1 cellular context compared by ENCODE assay signal in the genomic region with DNA sequence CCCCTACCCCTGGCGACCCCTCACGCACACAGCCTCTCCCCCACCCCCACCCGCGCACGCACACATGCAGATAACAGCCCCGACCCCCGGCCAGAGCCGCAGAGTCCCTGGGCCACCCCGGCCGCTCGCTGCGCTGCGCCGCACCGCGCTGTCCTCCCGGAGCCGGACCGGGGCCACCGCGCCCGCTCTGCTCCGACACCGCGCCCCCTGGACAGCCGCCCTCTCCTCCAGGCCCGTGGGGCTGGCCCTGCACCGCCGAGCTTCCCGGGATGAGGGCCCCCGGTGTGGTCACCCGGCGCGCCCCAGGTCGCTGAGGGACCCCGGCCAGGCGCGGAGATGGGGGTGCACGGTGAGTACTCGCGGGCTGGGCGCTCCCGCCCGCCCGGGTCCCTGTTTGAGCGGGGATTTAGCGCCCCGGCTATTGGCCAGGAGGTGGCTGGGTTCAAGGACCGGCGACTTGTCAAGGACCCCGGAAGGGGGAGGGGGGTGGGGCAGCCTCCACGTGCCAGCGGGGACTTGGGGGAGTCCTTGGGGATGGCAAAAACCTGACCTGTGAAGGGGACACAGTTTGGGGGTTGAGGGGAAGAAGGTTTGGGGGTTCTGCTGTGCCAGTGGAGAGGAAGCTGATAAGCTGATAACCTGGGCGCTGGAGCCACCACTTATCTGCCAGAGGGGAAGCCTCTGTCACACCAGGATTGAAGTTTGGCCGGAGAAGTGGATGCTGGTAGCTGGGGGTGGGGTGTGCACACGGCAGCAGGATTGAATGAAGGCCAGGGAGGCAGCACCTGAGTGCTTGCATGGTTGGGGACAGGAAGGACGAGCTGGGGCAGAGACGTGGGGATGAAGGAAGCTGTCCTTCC.
TF ChIP-seq lines count a peak whose summit lies in the region.

No MANE protein-coding gene starts in this region.

TF ChIP-seq in HepG2, 621 proteins besides CTCF, POLR2A, EP300 and RAD21 (continued from another document and continues in another):
- TF ChIP-seq, protein P1, sequence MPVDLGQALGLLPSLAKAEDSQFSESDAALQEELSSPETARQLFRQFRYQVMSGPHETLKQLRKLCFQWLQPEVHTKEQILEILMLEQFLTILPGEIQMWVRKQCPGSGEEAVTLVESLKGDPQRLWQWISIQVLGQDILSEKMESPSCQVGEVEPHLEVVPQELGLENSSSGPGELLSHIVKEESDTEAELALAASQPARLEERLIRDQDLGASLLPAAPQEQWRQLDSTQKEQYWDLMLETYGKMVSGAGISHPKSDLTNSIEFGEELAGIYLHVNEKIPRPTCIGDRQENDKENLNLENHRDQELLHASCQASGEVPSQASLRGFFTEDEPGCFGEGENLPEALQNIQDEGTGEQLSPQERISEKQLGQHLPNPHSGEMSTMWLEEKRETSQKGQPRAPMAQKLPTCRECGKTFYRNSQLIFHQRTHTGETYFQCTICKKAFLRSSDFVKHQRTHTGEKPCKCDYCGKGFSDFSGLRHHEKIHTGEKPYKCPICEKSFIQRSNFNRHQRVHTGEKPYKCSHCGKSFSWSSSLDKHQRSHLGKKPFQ (CRISPR knock-in tag; IDR thresholded peaks at IDR 0.05; ENCODE audit: insufficient replicate concordance): peak; percentile 26
- TF ChIP-seq, protein P2, sequence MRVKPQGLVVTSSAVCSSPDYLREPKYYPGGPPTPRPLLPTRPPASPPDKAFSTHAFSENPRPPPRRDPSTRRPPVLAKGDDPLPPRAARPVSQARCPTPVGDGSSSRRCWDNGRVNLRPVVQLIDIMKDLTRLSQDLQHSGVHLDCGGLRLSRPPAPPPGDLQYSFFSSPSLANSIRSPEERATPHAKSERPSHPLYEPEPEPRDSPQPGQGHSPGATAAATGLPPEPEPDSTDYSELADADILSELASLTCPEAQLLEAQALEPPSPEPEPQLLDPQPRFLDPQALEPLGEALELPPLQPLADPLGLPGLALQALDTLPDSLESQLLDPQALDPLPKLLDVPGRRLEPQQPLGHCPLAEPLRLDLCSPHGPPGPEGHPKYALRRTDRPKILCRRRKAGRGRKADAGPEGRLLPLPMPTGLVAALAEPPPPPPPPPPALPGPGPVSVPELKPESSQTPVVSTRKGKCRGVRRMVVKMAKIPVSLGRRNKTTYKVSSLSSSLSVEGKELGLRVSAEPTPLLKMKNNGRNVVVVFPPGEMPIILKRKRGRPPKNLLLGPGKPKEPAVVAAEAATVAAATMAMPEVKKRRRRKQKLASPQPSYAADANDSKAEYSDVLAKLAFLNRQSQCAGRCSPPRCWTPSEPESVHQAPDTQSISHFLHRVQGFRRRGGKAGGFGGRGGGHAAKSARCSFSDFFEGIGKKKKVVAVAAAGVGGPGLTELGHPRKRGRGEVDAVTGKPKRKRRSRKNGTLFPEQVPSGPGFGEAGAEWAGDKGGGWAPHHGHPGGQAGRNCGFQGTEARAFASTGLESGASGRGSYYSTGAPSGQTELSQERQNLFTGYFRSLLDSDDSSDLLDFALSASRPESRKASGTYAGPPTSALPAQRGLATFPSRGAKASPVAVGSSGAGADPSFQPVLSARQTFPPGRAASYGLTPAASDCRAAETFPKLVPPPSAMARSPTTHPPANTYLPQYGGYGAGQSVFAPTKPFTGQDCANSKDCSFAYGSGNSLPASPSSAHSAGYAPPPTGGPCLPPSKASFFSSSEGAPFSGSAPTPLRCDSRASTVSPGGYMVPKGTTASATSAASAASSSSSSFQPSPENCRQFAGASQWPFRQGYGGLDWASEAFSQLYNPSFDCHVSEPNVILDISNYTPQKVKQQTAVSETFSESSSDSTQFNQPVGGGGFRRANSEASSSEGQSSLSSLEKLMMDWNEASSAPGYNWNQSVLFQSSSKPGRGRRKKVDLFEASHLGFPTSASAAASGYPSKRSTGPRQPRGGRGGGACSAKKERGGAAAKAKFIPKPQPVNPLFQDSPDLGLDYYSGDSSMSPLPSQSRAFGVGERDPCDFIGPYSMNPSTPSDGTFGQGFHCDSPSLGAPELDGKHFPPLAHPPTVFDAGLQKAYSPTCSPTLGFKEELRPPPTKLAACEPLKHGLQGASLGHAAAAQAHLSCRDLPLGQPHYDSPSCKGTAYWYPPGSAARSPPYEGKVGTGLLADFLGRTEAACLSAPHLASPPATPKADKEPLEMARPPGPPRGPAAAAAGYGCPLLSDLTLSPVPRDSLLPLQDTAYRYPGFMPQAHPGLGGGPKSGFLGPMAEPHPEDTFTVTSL (CRISPR knock-in tag; IDR thresholded peaks at IDR 0.05; ENCODE audit: borderline replicate concordance): peak; percentile 49; the same call in 1 of the 2 replicates
- TF ChIP-seq THAP11 (CRISPR knock-in tag; IDR thresholded peaks at IDR 0.05) (no peak), KDM2A (CRISPR knock-in tag; IDR thresholded peaks at IDR 0.05; ENCODE audit: borderline replicate concordance, low read depth) (peak; percentile 36; the same call in 1 of the 2 replicates), ZNF644 (CRISPR knock-in tag; IDR thresholded peaks at IDR 0.05; ENCODE audit: low read depth) (no peak), ZNF614 (CRISPR knock-in tag; IDR thresholded peaks at IDR 0.05; ENCODE audit: borderline replicate concordance) (no peak), PPARG (CRISPR knock-in tag; conservative IDR thresholded peaks at IDR 0.05) (no peak), ZNF672 (CRISPR knock-in tag; IDR thresholded peaks at IDR 0.05) (no peak), MYNN (CRISPR knock-in tag; IDR thresholded peaks at IDR 0.05; ENCODE audit: low read depth) (no peak), ZNF232 (CRISPR knock-in tag; IDR thresholded peaks at IDR 0.05; ENCODE audit: borderline replicate concordance) (0 out of 2 replicates have a peak, but pooled peaks have one; percentile 42), ZNF75D (CRISPR knock-in tag; IDR thresholded peaks at IDR 0.05; ENCODE audit: borderline replicate concordance) (no peak), NKX3-1 (CRISPR knock-in tag; IDR thresholded peaks at IDR 0.05) (no peak), HNRNPH1 (optimal IDR thresholded peaks at IDR 0.05; ENCODE audit: low read depth, low read length) (no peak), RELA (CRISPR knock-in tag; IDR thresholded peaks at IDR 0.05) (no peak), CHCHD3 (CRISPR knock-in tag; IDR thresholded peaks at IDR 0.05) (no peak), ZNF354B (CRISPR knock-in tag; IDR thresholded peaks at IDR 0.05) (no peak), BHLHE40 (IDR thresholded peaks at IDR 0.05; ENCODE audit: low read length) (no peak), AKAP8 (CRISPR knock-in tag; IDR thresholded peaks at IDR 0.05) (peak; percentile 51; the same call in 1 of the 2 replicates), ZKSCAN1 (IDR thresholded peaks at IDR 0.05; ENCODE audit: low read length) (no peak), SPEN (CRISPR knock-in tag; IDR thresholded peaks at IDR 0.05; ENCODE audit: low read depth) (peak; percentile 19; the same call in 1 of the 2 replicates), RORA (CRISPR knock-in tag; IDR thresholded peaks at IDR 0.05) (no peak), ZNF841 (CRISPR knock-in tag; IDR thresholded peaks at IDR 0.05; ENCODE audit: borderline replicate concordance) (no peak), ATM (IDR thresholded peaks at IDR 0.05; ENCODE audit: borderline replicate concordance) (no peak), DPF2 (CRISPR knock-in tag; IDR thresholded peaks at IDR 0.05; ENCODE audit: borderline replicate concordance, low read depth) (no peak), ISL2 (CRISPR knock-in tag; IDR thresholded peaks at IDR 0.05) (no peak), LCORL (IDR thresholded peaks at IDR 0.05) (no peak), LCORL (CRISPR knock-in tag; IDR thresholded peaks at IDR 0.05) (peak; percentile 56; the same call in 1 of the 2 replicates), NFIB (CRISPR knock-in tag; IDR thresholded peaks at IDR 0.05; ENCODE audit: borderline replicate concordance) (no peak), ZBTB1 (CRISPR knock-in tag; IDR thresholded peaks at IDR 0.05; ENCODE audit: borderline replicate concordance) (no peak), HES4 (CRISPR knock-in tag; IDR thresholded peaks at IDR 0.05; ENCODE audit: borderline replicate concordance) (no peak), HNF4A (CRISPR knock-in tag; IDR thresholded peaks at IDR 0.05) (peak; percentile 56), CHD2 (IDR thresholded peaks at IDR 0.05; ENCODE audit: low read depth, low read length) (no peak), CCAR2 (optimal IDR thresholded peaks at IDR 0.05; ENCODE audit: low read depth, low read length) (no peak), ZNF337 (CRISPR knock-in tag; IDR thresholded peaks at IDR 0.05; ENCODE audit: borderline replicate concordance, low read depth) (no peak)
- TF ChIP-seq, protein P3, sequence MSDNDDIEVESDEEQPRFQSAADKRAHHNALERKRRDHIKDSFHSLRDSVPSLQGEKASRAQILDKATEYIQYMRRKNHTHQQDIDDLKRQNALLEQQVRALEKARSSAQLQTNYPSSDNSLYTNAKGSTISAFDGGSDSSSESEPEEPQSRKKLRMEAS (IDR thresholded peaks at IDR 0.05): peak; percentile 91
- TF ChIP-seq, protein P4, sequence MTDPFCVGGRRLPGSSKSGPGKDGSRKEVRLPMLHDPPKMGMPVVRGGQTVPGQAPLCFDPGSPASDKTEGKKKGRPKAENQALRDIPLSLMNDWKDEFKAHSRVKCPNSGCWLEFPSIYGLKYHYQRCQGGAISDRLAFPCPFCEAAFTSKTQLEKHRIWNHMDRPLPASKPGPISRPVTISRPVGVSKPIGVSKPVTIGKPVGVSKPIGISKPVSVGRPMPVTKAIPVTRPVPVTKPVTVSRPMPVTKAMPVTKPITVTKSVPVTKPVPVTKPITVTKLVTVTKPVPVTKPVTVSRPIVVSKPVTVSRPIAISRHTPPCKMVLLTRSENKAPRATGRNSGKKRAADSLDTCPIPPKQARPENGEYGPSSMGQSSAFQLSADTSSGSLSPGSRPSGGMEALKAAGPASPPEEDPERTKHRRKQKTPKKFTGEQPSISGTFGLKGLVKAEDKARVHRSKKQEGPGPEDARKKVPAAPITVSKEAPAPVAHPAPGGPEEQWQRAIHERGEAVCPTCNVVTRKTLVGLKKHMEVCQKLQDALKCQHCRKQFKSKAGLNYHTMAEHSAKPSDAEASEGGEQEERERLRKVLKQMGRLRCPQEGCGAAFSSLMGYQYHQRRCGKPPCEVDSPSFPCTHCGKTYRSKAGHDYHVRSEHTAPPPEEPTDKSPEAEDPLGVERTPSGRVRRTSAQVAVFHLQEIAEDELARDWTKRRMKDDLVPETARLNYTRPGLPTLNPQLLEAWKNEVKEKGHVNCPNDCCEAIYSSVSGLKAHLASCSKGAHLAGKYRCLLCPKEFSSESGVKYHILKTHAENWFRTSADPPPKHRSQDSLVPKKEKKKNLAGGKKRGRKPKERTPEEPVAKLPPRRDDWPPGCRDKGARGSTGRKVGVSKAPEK (CRISPR knock-in tag; IDR thresholded peaks at IDR 0.05; ENCODE audit: borderline replicate concordance): no peak
- TF ChIP-seq, protein P5, sequence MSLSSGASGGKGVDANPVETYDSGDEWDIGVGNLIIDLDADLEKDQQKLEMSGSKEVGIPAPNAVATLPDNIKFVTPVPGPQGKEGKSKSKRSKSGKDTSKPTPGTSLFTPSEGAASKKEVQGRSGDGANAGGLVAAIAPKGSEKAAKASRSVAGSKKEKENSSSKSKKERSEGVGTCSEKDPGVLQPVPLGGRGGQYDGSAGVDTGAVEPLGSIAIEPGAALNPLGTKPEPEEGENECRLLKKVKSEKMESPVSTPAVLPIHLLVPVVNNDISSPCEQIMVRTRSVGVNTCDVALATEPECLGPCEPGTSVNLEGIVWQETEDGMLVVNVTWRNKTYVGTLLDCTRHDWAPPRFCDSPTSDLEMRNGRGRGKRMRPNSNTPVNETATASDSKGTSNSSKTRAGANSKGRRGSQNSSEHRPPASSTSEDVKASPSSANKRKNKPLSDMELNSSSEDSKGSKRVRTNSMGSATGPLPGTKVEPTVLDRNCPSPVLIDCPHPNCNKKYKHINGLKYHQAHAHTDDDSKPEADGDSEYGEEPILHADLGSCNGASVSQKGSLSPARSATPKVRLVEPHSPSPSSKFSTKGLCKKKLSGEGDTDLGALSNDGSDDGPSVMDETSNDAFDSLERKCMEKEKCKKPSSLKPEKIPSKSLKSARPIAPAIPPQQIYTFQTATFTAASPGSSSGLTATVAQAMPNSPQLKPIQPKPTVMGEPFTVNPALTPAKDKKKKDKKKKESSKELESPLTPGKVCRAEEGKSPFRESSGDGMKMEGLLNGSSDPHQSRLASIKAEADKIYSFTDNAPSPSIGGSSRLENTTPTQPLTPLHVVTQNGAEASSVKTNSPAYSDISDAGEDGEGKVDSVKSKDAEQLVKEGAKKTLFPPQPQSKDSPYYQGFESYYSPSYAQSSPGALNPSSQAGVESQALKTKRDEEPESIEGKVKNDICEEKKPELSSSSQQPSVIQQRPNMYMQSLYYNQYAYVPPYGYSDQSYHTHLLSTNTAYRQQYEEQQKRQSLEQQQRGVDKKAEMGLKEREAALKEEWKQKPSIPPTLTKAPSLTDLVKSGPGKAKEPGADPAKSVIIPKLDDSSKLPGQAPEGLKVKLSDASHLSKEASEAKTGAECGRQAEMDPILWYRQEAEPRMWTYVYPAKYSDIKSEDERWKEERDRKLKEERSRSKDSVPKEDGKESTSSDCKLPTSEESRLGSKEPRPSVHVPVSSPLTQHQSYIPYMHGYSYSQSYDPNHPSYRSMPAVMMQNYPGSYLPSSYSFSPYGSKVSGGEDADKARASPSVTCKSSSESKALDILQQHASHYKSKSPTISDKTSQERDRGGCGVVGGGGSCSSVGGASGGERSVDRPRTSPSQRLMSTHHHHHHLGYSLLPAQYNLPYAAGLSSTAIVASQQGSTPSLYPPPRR (CRISPR knock-in tag; IDR thresholded peaks at IDR 0.05; ENCODE audit: borderline replicate concordance): peak; percentile 11; the same call in 1 of the 2 replicates
- TF ChIP-seq, protein P6, sequence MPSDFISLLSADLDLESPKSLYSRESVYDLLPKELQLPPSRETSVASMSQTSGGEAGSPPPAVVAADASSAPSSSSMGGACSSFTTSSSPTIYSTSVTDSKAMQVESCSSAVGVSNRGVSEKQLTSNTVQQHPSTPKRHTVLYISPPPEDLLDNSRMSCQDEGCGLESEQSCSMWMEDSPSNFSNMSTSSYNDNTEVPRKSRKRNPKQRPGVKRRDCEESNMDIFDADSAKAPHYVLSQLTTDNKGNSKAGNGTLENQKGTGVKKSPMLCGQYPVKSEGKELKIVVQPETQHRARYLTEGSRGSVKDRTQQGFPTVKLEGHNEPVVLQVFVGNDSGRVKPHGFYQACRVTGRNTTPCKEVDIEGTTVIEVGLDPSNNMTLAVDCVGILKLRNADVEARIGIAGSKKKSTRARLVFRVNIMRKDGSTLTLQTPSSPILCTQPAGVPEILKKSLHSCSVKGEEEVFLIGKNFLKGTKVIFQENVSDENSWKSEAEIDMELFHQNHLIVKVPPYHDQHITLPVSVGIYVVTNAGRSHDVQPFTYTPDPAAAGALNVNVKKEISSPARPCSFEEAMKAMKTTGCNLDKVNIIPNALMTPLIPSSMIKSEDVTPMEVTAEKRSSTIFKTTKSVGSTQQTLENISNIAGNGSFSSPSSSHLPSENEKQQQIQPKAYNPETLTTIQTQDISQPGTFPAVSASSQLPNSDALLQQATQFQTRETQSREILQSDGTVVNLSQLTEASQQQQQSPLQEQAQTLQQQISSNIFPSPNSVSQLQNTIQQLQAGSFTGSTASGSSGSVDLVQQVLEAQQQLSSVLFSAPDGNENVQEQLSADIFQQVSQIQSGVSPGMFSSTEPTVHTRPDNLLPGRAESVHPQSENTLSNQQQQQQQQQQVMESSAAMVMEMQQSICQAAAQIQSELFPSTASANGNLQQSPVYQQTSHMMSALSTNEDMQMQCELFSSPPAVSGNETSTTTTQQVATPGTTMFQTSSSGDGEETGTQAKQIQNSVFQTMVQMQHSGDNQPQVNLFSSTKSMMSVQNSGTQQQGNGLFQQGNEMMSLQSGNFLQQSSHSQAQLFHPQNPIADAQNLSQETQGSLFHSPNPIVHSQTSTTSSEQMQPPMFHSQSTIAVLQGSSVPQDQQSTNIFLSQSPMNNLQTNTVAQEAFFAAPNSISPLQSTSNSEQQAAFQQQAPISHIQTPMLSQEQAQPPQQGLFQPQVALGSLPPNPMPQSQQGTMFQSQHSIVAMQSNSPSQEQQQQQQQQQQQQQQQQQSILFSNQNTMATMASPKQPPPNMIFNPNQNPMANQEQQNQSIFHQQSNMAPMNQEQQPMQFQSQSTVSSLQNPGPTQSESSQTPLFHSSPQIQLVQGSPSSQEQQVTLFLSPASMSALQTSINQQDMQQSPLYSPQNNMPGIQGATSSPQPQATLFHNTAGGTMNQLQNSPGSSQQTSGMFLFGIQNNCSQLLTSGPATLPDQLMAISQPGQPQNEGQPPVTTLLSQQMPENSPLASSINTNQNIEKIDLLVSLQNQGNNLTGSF (CRISPR knock-in tag; IDR thresholded peaks at IDR 0.05): no peak
